1 cellular context compared by ENCODE assay signal in the genomic region with DNA sequence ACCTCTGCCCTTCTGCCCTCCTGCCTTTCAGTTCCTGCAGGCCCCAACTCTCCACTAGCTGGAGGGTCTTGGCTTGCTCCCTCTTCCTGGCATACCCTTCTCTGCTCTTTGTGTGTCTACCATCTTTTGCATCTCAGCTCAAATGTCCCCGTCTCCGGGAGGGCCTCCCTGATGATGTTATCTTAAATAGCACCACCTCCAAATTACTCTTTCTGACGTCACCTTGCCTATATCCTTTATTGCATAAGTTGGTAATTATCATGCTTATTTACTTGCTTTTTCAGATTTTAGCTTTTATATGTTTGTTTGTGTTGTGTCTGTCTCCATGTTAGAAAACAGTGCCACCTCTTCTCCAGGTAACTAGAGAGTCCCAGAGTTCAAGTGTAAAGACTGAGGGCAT.
TF ChIP-seq lines count a peak whose summit lies in the region.

No MANE protein-coding gene starts in this region.

TF ChIP-seq in HEK293, 187 proteins besides CTCF, POLR2A, EP300 and RAD21 (continued from another document):
- TF ChIP-seq, protein P1, sequence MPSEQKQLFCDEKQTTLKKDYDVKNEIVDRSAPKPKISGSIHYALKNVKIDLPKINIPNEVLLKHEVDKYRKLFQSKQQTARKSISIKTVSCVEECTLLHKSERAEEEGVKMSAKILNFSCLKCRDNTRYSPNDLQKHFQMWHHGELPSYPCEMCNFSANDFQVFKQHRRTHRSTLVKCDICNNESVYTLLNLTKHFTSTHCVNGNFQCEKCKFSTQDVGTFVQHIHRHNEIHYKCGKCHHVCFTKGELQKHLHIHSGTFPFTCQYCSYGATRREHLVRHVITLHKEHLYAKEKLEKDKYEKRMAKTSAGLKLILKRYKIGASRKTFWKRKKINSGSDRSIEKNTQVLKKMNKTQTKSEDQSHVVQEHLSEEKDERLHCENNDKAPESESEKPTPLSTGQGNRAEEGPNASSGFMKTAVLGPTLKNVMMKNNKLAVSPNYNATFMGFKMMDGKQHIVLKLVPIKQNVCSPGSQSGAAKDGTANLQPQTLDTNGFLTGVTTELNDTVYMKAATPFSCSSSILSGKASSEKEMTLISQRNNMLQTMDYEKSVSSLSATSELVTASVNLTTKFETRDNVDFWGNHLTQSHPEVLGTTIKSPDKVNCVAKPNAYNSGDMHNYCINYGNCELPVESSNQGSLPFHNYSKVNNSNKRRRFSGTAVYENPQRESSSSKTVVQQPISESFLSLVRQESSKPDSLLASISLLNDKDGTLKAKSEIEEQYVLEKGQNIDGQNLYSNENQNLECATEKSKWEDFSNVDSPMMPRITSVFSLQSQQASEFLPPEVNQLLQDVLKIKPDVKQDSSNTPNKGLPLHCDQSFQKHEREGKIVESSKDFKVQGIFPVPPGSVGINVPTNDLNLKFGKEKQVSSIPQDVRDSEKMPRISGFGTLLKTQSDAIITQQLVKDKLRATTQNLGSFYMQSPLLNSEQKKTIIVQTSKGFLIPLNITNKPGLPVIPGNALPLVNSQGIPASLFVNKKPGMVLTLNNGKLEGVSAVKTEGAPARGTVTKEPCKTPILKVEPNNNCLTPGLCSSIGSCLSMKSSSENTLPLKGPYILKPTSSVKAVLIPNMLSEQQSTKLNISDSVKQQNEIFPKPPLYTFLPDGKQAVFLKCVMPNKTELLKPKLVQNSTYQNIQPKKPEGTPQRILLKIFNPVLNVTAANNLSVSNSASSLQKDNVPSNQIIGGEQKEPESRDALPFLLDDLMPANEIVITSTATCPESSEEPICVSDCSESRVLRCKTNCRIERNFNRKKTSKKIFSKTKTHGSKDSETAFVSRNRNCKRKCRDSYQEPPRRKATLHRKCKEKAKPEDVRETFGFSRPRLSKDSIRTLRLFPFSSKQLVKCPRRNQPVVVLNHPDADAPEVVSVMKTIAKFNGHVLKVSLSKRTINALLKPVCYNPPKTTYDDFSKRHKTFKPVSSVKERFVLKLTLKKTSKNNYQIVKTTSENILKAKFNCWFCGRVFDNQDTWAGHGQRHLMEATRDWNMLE (tag by site-specific recombination; conservative IDR thresholded peaks at IDR 0.05; ENCODE audit: low read depth), result 0 out of 2 replicates have a peak, but pooled peaks have one; percentile 11
- TF ChIP-seq, protein P2, sequence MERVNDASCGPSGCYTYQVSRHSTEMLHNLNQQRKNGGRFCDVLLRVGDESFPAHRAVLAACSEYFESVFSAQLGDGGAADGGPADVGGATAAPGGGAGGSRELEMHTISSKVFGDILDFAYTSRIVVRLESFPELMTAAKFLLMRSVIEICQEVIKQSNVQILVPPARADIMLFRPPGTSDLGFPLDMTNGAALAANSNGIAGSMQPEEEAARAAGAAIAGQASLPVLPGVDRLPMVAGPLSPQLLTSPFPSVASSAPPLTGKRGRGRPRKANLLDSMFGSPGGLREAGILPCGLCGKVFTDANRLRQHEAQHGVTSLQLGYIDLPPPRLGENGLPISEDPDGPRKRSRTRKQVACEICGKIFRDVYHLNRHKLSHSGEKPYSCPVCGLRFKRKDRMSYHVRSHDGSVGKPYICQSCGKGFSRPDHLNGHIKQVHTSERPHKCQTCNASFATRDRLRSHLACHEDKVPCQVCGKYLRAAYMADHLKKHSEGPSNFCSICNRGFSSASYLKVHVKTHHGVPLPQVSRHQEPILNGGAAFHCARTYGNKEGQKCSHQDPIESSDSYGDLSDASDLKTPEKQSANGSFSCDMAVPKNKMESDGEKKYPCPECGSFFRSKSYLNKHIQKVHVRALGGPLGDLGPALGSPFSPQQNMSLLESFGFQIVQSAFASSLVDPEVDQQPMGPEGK (tag by site-specific recombination; IDR thresholded peaks at IDR 0.05), result peak; percentile 34; the same call in 1 of the 2 replicates
- no peak for TF ChIP-seq ZNF335 (tag by site-specific recombination; conservative IDR thresholded peaks at IDR 0.05)
- TF ChIP-seq ZNF596 (tag by site-specific recombination; IDR thresholded peaks at IDR 0.05), result no peak
- no peak for TF ChIP-seq ZNF843 (tag by site-specific recombination; IDR thresholded peaks at IDR 0.05)
- TF ChIP-seq ZNF701 (tag by site-specific recombination; IDR thresholded peaks at IDR 0.05), result no peak
- TF ChIP-seq, protein P3, sequence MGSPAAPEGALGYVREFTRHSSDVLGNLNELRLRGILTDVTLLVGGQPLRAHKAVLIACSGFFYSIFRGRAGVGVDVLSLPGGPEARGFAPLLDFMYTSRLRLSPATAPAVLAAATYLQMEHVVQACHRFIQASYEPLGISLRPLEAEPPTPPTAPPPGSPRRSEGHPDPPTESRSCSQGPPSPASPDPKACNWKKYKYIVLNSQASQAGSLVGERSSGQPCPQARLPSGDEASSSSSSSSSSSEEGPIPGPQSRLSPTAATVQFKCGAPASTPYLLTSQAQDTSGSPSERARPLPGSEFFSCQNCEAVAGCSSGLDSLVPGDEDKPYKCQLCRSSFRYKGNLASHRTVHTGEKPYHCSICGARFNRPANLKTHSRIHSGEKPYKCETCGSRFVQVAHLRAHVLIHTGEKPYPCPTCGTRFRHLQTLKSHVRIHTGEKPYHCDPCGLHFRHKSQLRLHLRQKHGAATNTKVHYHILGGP (tag by site-specific recombination; IDR thresholded peaks at IDR 0.05), result no peak
- no peak for TF ChIP-seq SETDB1 (IDR thresholded peaks at IDR 0.05; ENCODE audit: insufficient read length, low read length)
- TF ChIP-seq KLF1 (tag by site-specific recombination; IDR thresholded peaks at IDR 0.05), result no peak
- TF ChIP-seq ZNF670 (tag by site-specific recombination; IDR thresholded peaks at IDR 0.05; ENCODE audit: low read depth), result no peak
- TF ChIP-seq ZNF132 (tag by site-specific recombination; IDR thresholded peaks at IDR 0.05; ENCODE audit: borderline replicate concordance), result no peak
- TF ChIP-seq ZNF624 (tag by site-specific recombination; IDR thresholded peaks at IDR 0.05), result no peak
